8 cellular contexts compared by ENCODE assay signal in the genomic region with DNA sequence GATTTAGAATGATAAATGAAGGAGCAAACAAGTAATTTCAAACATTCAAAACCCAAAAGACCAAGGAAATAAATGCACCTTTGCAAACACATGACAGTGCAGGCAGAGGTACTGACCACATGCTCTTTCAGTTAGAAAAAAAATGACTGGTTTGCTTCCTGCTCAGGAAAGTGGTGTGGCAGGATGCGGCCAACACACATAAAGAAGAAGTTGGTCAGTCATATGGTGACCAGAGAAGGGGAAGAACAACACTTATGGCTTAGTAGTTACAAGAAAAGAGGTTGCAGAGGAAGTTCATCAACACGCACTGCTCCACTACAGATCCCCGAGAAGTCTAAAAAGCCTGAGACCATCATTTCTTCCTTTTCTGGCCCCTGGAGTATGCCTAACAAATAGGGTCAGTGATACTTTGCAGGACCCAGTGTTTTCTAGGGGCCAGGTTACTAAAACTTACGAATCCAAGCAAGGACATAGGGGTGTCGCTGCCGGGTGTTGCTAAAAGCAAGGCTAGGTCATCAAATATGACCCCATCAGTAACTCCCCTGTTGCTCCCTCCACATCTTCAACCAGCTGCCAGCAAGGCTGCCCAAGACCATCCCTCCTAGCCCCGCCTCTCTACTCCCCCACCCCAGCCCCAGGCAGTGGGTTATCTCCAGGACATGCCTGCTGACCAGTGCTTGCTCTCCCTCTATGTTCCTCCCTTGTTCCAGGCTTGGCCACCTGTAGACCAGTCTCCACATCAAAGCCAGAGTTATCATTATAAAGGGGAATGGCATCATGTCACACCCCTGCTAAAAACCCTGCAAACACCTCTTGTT. TPM values are rescaled to one million over a fixed set of nuclear protein-coding genes. Genes with fewer than 3 reads are reported as not detected.
A peak's percentile ranks its signal among the peaks of the same experiment; 100 is the strongest.
DNase-seq lines count a peak whose midpoint lies in the region; ATAC-seq, FAIRE-seq and TF ChIP-seq lines count a peak whose summit lies in the region.

No MANE protein-coding gene starts in this region.

- H3K4me2 ChIP-seq in GM23338: no peak overlapping the region

- H3K4me1 Mint-ChIP-seq in GM23338 (peaks cover 4% of the 10 kb centered on the region; the same call in 2 of the 3 replicates), immature natural killer cell (peaks cover 90 to 99% of the 10 kb centered on the region in 2 donors)

- no peaks in the 10 kb centered on the region for H3K79me2 ChIP-seq in GM23338 (replicated peaks; ENCODE audit: insufficient read depth)

- no peaks in the 10 kb centered on the region for H3K4me1 ChIP-seq in GM23338 (ENCODE audit: insufficient read depth)

- ATAC-seq in GM18858 (IDR thresholded peaks at IDR 0.05; ENCODE audit: unreplicated experiment) (peak; percentile 99), GM23338 (no peak)

- no peak for TF ChIP-seq CTCF in GM23338 (conservative IDR thresholded peaks at IDR 0.05; ENCODE audit: low read depth in 2 of 2)

- no peak for DNase-seq in GM23338 (ENCODE audit: low spot score)
- DNase-seq in MV-4-11 (lab: John Stamatoyannopoulos, UW): peak; percentile 100
- DNase-seq in immature natural killer cell: peak; percentile 63 to 70 (median 65)
- no peak for DNase-seq in H7
- DNase-seq in frontal cortex (ENCODE audit: low spot score in 2 of 2): no peak
- no peak for DNase-seq in cortex of kidney (lab: John Stamatoyannopoulos, UW)
- DNase-seq in DMS153 treated with DMSO at 0.1 percent for 48 hours (lab: John Stamatoyannopoulos, UW; ENCODE audit: unreplicated experiment): no peak

- H3K36me3 Mint-ChIP-seq in GM23338 (ENCODE audit: low read depth): no peaks in the 10 kb centered on the region
- H3K36me3 Mint-ChIP-seq in immature natural killer cell: peaks cover 13 to 23% (median 14%) of the 10 kb centered on the region in 3 donors

- H4K20me1 ChIP-seq in GM23338 (replicated peaks; ENCODE audit: insufficient read depth): no peaks in the 10 kb centered on the region

- H3K27me3 Mint-ChIP-seq in GM23338 (ENCODE audit: insufficient read depth, low read depth, poor library complexity): peaks cover 2% of the 10 kb centered on the region
- H3K27me3 Mint-ChIP-seq in immature natural killer cell (ENCODE audit: low read depth in 3 of 3): peaks cover 0 to 4% (median 0%) of the 10 kb centered on the region in 3 donors

- no peak overlapping the region for H3K4me3 ChIP-seq in GM23338
- no peak overlapping the region for H3K4me3 ChIP-seq in H7 (ENCODE audit: insufficient read depth, low read depth, low read length)

- H3F3A ChIP-seq in GM23338 (replicated peaks; ENCODE audit: low read depth): no peaks in the 10 kb centered on the region

- no peaks in the 10 kb centered on the region; the same call in 2 of the 3 replicates for H3K9me3 Mint-ChIP-seq in GM23338
- H3K9me3 Mint-ChIP-seq in immature natural killer cell: no peaks in the 10 kb centered on the region

- no peaks in the 10 kb centered on the region for H3K9me2 ChIP-seq in GM23338 (ENCODE audit: insufficient read depth)

- 0 out of 2 replicates have a peak overlapping the region, but pooled peaks have one; percentile 47 for H2AFZ ChIP-seq in GM23338

- FAIRE-seq in frontal cortex (lab: Jason Lieb, UNC): no peak

- H3K27me3 ChIP-seq in GM23338 (ENCODE audit: insufficient read depth): no peaks in the 10 kb centered on the region
- H3K27me3 ChIP-seq in H7 (ENCODE audit: control insufficient read depth, insufficient read depth, low read length): no peaks in the 10 kb centered on the region

- H3K27ac Mint-ChIP-seq in GM23338 (no peak overlapping the region), immature natural killer cell (peak overlapping the region; percentile 82 to 97 (median 90))

- H3K27ac ChIP-seq in GM23338 (ENCODE audit: low read depth): no peak overlapping the region

- no peak overlapping the region for H3K4me3 Mint-ChIP-seq in GM23338
- H3K4me3 Mint-ChIP-seq in immature natural killer cell: peak overlapping the region; percentile 79 to 88 (median 87)

- H3K36me3 ChIP-seq in GM23338 (ENCODE audit: insufficient read depth) (no peaks in the 10 kb centered on the region), H7 (replicated peaks; ENCODE audit: control insufficient read depth, insufficient read depth, low read length) (no peaks in the 10 kb centered on the region)

TF ChIP-seq in GM23338, 12 proteins besides CTCF, POLR2A, EP300 and RAD21 (continues in another document):
- TF ChIP-seq NANOG (IDR thresholded peaks at IDR 0.05; ENCODE audit: borderline replicate concordance) (no peak), CREB1 (CRISPR knock-in tag; IDR thresholded peaks at IDR 0.05; ENCODE audit: low read depth) (no peak), STAT1 (IDR thresholded peaks at IDR 0.05; ENCODE audit: unreplicated experiment) (no peak), EZH2phosphoT487 (IDR thresholded peaks at IDR 0.05; ENCODE audit: unreplicated experiment) (no peak), ZNF331 (CRISPR knock-in tag; IDR thresholded peaks at IDR 0.05; ENCODE audit: low read depth) (no peak), JUNB (IDR thresholded peaks at IDR 0.05; ENCODE audit: unreplicated experiment) (no peak), POLR2AphosphoS5 (IDR thresholded peaks at IDR 0.05; ENCODE audit: low read depth) (no peak)
- TF ChIP-seq, protein P1, sequence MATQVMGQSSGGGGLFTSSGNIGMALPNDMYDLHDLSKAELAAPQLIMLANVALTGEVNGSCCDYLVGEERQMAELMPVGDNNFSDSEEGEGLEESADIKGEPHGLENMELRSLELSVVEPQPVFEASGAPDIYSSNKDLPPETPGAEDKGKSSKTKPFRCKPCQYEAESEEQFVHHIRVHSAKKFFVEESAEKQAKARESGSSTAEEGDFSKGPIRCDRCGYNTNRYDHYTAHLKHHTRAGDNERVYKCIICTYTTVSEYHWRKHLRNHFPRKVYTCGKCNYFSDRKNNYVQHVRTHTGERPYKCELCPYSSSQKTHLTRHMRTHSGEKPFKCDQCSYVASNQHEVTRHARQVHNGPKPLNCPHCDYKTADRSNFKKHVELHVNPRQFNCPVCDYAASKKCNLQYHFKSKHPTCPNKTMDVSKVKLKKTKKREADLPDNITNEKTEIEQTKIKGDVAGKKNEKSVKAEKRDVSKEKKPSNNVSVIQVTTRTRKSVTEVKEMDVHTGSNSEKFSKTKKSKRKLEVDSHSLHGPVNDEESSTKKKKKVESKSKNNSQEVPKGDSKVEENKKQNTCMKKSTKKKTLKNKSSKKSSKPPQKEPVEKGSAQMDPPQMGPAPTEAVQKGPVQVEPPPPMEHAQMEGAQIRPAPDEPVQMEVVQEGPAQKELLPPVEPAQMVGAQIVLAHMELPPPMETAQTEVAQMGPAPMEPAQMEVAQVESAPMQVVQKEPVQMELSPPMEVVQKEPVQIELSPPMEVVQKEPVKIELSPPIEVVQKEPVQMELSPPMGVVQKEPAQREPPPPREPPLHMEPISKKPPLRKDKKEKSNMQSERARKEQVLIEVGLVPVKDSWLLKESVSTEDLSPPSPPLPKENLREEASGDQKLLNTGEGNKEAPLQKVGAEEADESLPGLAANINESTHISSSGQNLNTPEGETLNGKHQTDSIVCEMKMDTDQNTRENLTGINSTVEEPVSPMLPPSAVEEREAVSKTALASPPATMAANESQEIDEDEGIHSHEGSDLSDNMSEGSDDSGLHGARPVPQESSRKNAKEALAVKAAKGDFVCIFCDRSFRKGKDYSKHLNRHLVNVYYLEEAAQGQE (IDR thresholded peaks at IDR 0.05; ENCODE audit: unreplicated experiment): no peak
- TF ChIP-seq, protein P2, sequence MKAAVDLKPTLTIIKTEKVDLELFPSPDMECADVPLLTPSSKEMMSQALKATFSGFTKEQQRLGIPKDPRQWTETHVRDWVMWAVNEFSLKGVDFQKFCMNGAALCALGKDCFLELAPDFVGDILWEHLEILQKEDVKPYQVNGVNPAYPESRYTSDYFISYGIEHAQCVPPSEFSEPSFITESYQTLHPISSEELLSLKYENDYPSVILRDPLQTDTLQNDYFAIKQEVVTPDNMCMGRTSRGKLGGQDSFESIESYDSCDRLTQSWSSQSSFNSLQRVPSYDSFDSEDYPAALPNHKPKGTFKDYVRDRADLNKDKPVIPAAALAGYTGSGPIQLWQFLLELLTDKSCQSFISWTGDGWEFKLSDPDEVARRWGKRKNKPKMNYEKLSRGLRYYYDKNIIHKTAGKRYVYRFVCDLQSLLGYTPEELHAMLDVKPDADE (IDR thresholded peaks at IDR 0.05): no peak

RNA-seq across cellular contexts. Expression of gene ATP8B4, which starts 11.2 kb away (rescaled TPM):
- total RNA-seq in GM23338 (2014; rRNA removed; shearing (Covaris generic)): 0.24 and 4.5 TPM in 2 replicates
- 0.07 TPM in 1 of 2 replicates, not detected in the other for polyA plus RNA-seq in GM23338 (2016; fragmentation: Nextera tagmentation; extraction: Ambion mirVana)
- polyA plus RNA-seq in immature natural killer cell: 10 to 100 TPM; 10.8 to 22.7 (median 18.5) TPM
- not detected in 2 replicates for total RNA-seq in H7 (2014; rRNA removed; shearing (Covaris generic))
- 6.9 TPM for total RNA-seq in frontal cortex

Comparison
In these comparisons a context has a peak if more than half of its experiments do, and no peak if none do; other contexts are left out.
1. DNase-seq: peak in MV-4-11 (single experiment) and immature natural killer cell (3 of 3); none in GM23338 (single experiment), H7 (single experiment), frontal cortex (0 of 2), cortex of kidney (single experiment) and DMS153 treated with DMSO at 0.1 percent for 48 hours (single experiment).